In genomic region chr6:39422273-39422672, GRCh38 we compare ENCODE assay signal across 19 cellular contexts.
DNase-seq lines count a peak whose midpoint lies in the region; ATAC-seq and TF ChIP-seq lines count a peak whose summit lies in the region.
"Had no signal": no experiment of that assay in that cellular context is flagged by ENCODE, and none has a peak within 500 bp of the region (broad histone marks: within the 10 kb centered on the region; RNA-seq: fewer than 3 reads in every experiment).

No MANE protein-coding gene starts in this region.

- no peak overlapping the region for H3K4me3 ChIP-seq in fibroblast of the aortic adventitia (ENCODE audit: low read depth, low read length)
- H3K4me3 ChIP-seq in lower lobe of right lung = no peak overlapping the region
- H3K4me3 ChIP-seq in smooth muscle cell = no peak overlapping the region
- no peak overlapping the region for H3K4me3 ChIP-seq in prostate gland

- intact Hi-C loops in lower lobe of right lung (cut with DNase I) (no loop called here), prostate gland (cut with DNase I) (no loop called here)

- TF ChIP-seq POLR2A in prostate gland (IDR thresholded peaks at IDR 0.05) = no peak

- no peaks in the 10 kb centered on the region for H4K20me1 ChIP-seq in smooth muscle cell (ENCODE audit: low read depth)

- H3K4me1 ChIP-seq in lower lobe of right lung = no peaks in the 10 kb centered on the region
- H3K4me1 ChIP-seq in smooth muscle cell (ENCODE audit: low read depth) = no peaks in the 10 kb centered on the region
- H3K4me1 ChIP-seq in prostate gland (replicated peaks) = no peaks in the 10 kb centered on the region

- peak overlapping the region; percentile 75 for H2AFZ ChIP-seq in smooth muscle cell (ENCODE audit: low read depth)

- H3K9ac ChIP-seq in smooth muscle cell (ENCODE audit: low read depth) = no peak overlapping the region

- no peaks in the 10 kb centered on the region for H3K79me2 ChIP-seq in smooth muscle cell (ENCODE audit: low read depth)

- no peaks in the 10 kb centered on the region for H3K36me3 ChIP-seq in lower lobe of right lung
- no peaks in the 10 kb centered on the region for H3K36me3 ChIP-seq in smooth muscle cell (ENCODE audit: low read depth)
- no peaks in the 10 kb centered on the region for H3K36me3 ChIP-seq in prostate gland

- H3K27ac ChIP-seq in lower lobe of right lung = peak overlapping the region; percentile 49
- H3K27ac ChIP-seq in smooth muscle cell (ENCODE audit: low read depth) = no peak overlapping the region
- no peak overlapping the region for H3K27ac ChIP-seq in prostate gland
- H3K27ac ChIP-seq: RWPE1 had no signal

- H3K9me3 ChIP-seq in lower lobe of right lung = no peaks in the 10 kb centered on the region
- H3K9me3 ChIP-seq in smooth muscle cell (replicated peaks; ENCODE audit: low read depth) = no peaks in the 10 kb centered on the region
- no peaks in the 10 kb centered on the region for H3K9me3 ChIP-seq in prostate gland

- H3F3A ChIP-seq in smooth muscle cell (ENCODE audit: low read depth) = no peaks in the 10 kb centered on the region

- ATAC-seq in lower lobe of right lung = peak; percentile 27 to 40
- ATAC-seq: stimulated activated naive CD8-positive, alpha-beta T cell treated with anti-CD3 and anti-CD28 coated beads, Interleukin-15, amount 100 ng/mL, for 72 hours had no signal

- WGBS in smooth muscle cell (ENCODE audit: low lambda C conversion rate) = 60% methylated on average over 7 of the region's 7 CpGs
- WGBS in prostate gland = 76% methylated on average over 7 of the region's 7 CpGs

- no peak for TF ChIP-seq CTCF in fibroblast of the aortic adventitia (IDR thresholded peaks at IDR 0.05; ENCODE audit: insufficient read depth, low read length)
- no peak for TF ChIP-seq CTCF in lower lobe of right lung (IDR thresholded peaks at IDR 0.05)
- no peak for TF ChIP-seq CTCF in smooth muscle cell (IDR thresholded peaks at IDR 0.05; ENCODE audit: borderline replicate concordance, insufficient read depth, poor library complexity, severe bottlenecking)
- TF ChIP-seq CTCF in prostate gland (IDR thresholded peaks at IDR 0.05) = no peak

- H3K27me3 ChIP-seq in lower lobe of right lung (ENCODE audit: low read depth) (no peaks in the 10 kb centered on the region), smooth muscle cell (ENCODE audit: low read depth) (no peaks in the 10 kb centered on the region), prostate gland (replicated peaks; ENCODE audit: insufficient read depth) (no peaks in the 10 kb centered on the region)

- DNase-seq in EH (ENCODE audit: low read depth) (peak; percentile 11), fibroblast of the aortic adventitia (ENCODE audit: low read depth) (peak; percentile 2), lower lobe of right lung (no peak), smooth muscle cell (lab: John Stamatoyannopoulos, UW; ENCODE audit: unreplicated experiment) (no peak), prostate gland (ENCODE audit: low spot score) (no peak), NCI-H345 (lab: John Stamatoyannopoulos, UW) (no peak), cerebellum (ENCODE audit: low spot score) (no peak)
- DNase-seq in stimulated activated CD4-positive, alpha-beta T cell treated with anti-CD3 and anti-CD28 coated beads, Interleukin-4, amount 100 ng/mL, for 1 hour = no peak
- DNase-seq: activated CD4-positive, alpha-beta T cell treated with anti-CD3 and anti-CD28 coated beads, Interleukin-2, amount 10 ng/mL, durations not matched to agents 24 days and 14 days; activated effector memory CD4-positive, alpha-beta T cell treated with anti-CD3 and anti-CD28 coated beads, Interleukin-2, amount 50 U/mL, for 16 hours; amniotic stem cell; effector memory CD4-positive, alpha-beta T cell; HCEC 1CT; midbrain; NCI-H1105; NCI-H526; retina; stimulated activated naive CD8-positive, alpha-beta T cell treated with anti-CD3 and anti-CD28 coated beads, Interleukin-15, amount 100 ng/mL, for 72 hours had no signal

- H3K4me2 ChIP-seq in smooth muscle cell = no peak overlapping the region

Comparison
In these comparisons a context has a peak if more than half of its experiments do, and no peak if none do; other contexts are left out.
1. DNase-seq: peak in EH (single experiment) and fibroblast of the aortic adventitia (single experiment); none in lower lobe of right lung (single experiment), smooth muscle cell (single experiment), prostate gland (single experiment), NCI-H345 (single experiment), stimulated activated CD4-positive, alpha-beta T cell treated with anti-CD3 and anti-CD28 coated beads, Interleukin-4, amount 100 ng/mL, for 1 hour (single experiment) and cerebellum (single experiment).